ENCODE assay signal across 8 cellular contexts in genomic region chr4:99808260-99808857, GRCh38. TPM values are rescaled to one million over a fixed set of nuclear protein-coding genes. Genes with fewer than 3 reads are reported as not detected.
A peak's percentile ranks its signal among the peaks of the same experiment; 100 is the strongest.
DNase-seq lines count a peak whose midpoint lies in the region; ATAC-seq and TF ChIP-seq lines count a peak whose summit lies in the region.

No MANE protein-coding gene starts in this region.

- TF ChIP-seq CTCF in neural crest cell (conservative IDR thresholded peaks at IDR 0.05): peak; percentile 86
- peak; percentile 59 to 68 (median 62) for TF ChIP-seq CTCF in transverse colon (IDR thresholded peaks at IDR 0.05)

- no peak overlapping the region for H3K27ac Mint-ChIP-seq in neural crest cell (ENCODE audit: unreplicated experiment)

- peaks cover 10% of the 10 kb centered on the region for H3K4me1 Mint-ChIP-seq in neural crest cell

- H3K36me3 Mint-ChIP-seq in neural crest cell (ENCODE audit: low read depth): no peaks in the 10 kb centered on the region

- no peaks in the 10 kb centered on the region for H3K27me3 Mint-ChIP-seq in neural crest cell (ENCODE audit: low read depth)

- intact Hi-C loops in transverse colon (cut with DNase I; ENCODE audit: low total_unique reads): loop anchor here (5.0 kb wide), 1 partner anchor 246 kb away; the partner anchor contains the start of gene TRMT10A

- 20 to 25% methylated on average over 11 to 13 of the region's 13 CpGs for WGBS in transverse colon (ENCODE audit: low coverage in 1 of 2), 2 donors

- no peaks in the 10 kb centered on the region for H3K27me3 ChIP-seq in transverse colon

- H3K9me3 Mint-ChIP-seq in neural crest cell: no peaks in the 10 kb centered on the region

- no peaks in the 10 kb centered on the region for H3K9me3 ChIP-seq in transverse colon

- ATAC-seq in GM18873 (IDR thresholded peaks at IDR 0.05; ENCODE audit: low FRiP score, unreplicated experiment): peak; percentile 89
- ATAC-seq in HG03064 (IDR thresholded peaks at IDR 0.05; ENCODE audit: low read depth, unreplicated experiment): peak; percentile 68

- TF ChIP-seq EP300 in transverse colon (IDR thresholded peaks at IDR 0.05; ENCODE audit: low read depth): no peak

- no peaks in the 10 kb centered on the region for H3K4me1 ChIP-seq in transverse colon

- in situ Hi-C loops in transverse colon (cut with MboI; ENCODE audit: low pct_ligation_motif_present in 1 of 4, low pct_unique_long_range_greater_than_20kb in 1 of 4, low sequenced_read_pairs in 3 of 4): loop anchor here in 1 of 4 donors (10.0 kb wide), 1 partner anchor 244 kb away; the partner anchor contains the start of gene TRMT10A

- H3K27ac ChIP-seq in transverse colon: no peak overlapping the region

- peak; percentile 63 to 64 for DNase-seq in AML-193 (lab: John Stamatoyannopoulos, UW)
- DNase-seq in NCI-H82 (lab: John Stamatoyannopoulos, UW): peak; percentile 69
- peak; percentile 36 to 53 for DNase-seq in activated CD8-positive, alpha-beta memory T cell treated with anti-CD3 and anti-CD28 coated beads for 1 hour (ENCODE audit: extremely low read depth in 1 of 2, low read depth in 1 of 2)
- DNase-seq in epidermal melanocyte (ENCODE audit: insufficient read length, low spot score): peak; percentile 35
- peak; percentile 63 for DNase-seq in neural crest cell (ENCODE audit: low read depth, low spot score)
- DNase-seq in transverse colon: peak; percentile 74

- no peak for TF ChIP-seq POLR2A in transverse colon (IDR thresholded peaks at IDR 0.05)

- no peaks in the 10 kb centered on the region for H3K36me3 ChIP-seq in transverse colon

- H3K4me3 ChIP-seq in transverse colon: no peak overlapping the region

- no peak overlapping the region for H3K4me3 Mint-ChIP-seq in neural crest cell

RNA-seq across cellular contexts. Expression of gene DAPP1, which starts 8.3 kb away (rescaled TPM):
- total RNA-seq in neural crest cell (not detected in 2 replicates), transverse colon (10 to 100 TPM in 1 of 4 donors, 1 to 10 TPM in 2, under 1 TPM in 1; 0.41 to 10.7 (median 7.6) TPM)
